8 cellular contexts compared by ENCODE assay signal in the genomic region with DNA sequence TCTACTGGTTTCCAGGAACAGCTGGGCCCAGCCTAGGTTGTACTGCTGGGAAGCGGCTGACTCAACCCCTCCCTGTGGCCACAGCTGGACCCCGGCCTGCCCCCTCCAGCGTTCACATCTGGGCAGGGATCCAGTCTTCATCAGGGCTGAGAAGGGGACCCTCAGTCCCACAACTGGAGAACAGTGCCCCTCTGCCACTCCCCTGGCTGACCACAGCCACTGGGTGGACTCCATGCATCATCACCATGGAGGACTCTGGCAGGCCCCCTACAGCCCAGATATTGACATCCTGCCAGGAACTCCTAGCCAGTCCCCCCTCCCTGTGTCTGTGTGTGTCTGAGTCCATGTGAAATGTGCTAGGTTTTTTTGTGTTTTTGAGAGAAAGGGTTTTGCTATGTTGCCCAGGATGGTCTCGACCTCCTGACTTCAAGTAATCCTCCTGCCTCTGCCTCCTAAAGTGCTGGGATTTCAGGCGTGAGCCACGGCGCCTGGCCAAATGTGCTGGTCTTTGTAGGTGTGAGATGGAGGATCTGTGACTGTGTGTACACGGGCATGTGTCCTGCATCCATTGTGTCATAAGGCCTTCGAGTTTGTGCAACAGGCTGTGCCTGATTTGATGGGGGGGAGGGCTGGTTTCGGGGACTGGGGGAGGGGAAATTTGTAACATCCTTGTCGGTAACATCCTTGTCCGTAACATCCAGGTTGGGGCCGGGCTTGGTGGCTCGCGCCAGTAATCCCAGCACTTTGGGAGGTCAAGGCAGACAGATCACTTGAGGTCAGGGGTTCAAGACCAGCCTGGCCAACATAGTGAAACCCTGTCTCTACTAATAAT. TPM values are rescaled to one million over a fixed set of nuclear protein-coding genes. Genes with fewer than 3 reads are reported as not detected.
DNase-seq lines count a peak whose midpoint lies in the region; ATAC-seq and FAIRE-seq lines count a peak whose summit lies in the region.

No MANE protein-coding gene starts in this region.

- H3K4me1 ChIP-seq in small intestine (ENCODE audit: control insufficient read depth in 2 of 2, insufficient read depth in 1 of 2, low read depth in 1 of 2, low read length in 1 of 2) = peaks cover 9 to 10% of the 10 kb centered on the region in 2 donors

- H3K27me3 ChIP-seq in small intestine (ENCODE audit: control insufficient read depth in 2 of 2, insufficient read depth in 2 of 2, low read length in 2 of 2) = no peaks in the 10 kb centered on the region

- H3K9me3 ChIP-seq in small intestine (ENCODE audit: control insufficient read depth, low read depth) = no peaks in the 10 kb centered on the region

- peak overlapping the region; percentile 35 to 89 for H3K27ac ChIP-seq in small intestine (ENCODE audit: low read depth in 1 of 2, low read length in 1 of 2)

- no peaks in the 10 kb centered on the region for H3K36me3 Mint-ChIP-seq in activated naive CD8-positive, alpha-beta T cell treated with anti-CD3 and anti-CD28 coated beads, Interleukin-2, amount 50 U/mL, for 24 hours (ENCODE audit: low read depth)

- peak overlapping the region; percentile 85 for H3K27ac Mint-ChIP-seq in activated naive CD8-positive, alpha-beta T cell treated with anti-CD3 and anti-CD28 coated beads, Interleukin-2, amount 50 U/mL, for 24 hours

- no peaks in the 10 kb centered on the region for H3K9me3 Mint-ChIP-seq in activated naive CD8-positive, alpha-beta T cell treated with anti-CD3 and anti-CD28 coated beads, Interleukin-2, amount 50 U/mL, for 24 hours

- H3K36me3 ChIP-seq in small intestine (ENCODE audit: control insufficient read depth in 2 of 2, insufficient read depth in 2 of 2, low read length in 2 of 2) = no peaks in the 10 kb centered on the region

- no peak for FAIRE-seq in small intestine (lab: Jason Lieb, UNC)

- H3K4me3 ChIP-seq in small intestine (ENCODE audit: low read depth in 1 of 2, low read length in 2 of 2) = no peak overlapping the region

- DNase-seq in GF-D8 (lab: John Stamatoyannopoulos, UW) (peak; percentile 19), NCI-H1092 (lab: John Stamatoyannopoulos, UW) (peak; percentile 69), hepatic stellate cell (ENCODE audit: low spot score) (peak; percentile 73), small intestine (no peak), DMS153 treated with DMSO at 0.1 percent for 48 hours (lab: John Stamatoyannopoulos, UW; ENCODE audit: unreplicated experiment) (no peak)
- no peak for DNase-seq in activated naive CD8-positive, alpha-beta T cell treated with anti-CD3 and anti-CD28 coated beads, Interleukin-2, amount 50 U/mL, for 24 hours

- 57 to 72% (median 70%) methylated on average over 15 of the region's 15 CpGs for WGBS in small intestine, 3 donors

- H3K27me3 Mint-ChIP-seq in activated naive CD8-positive, alpha-beta T cell treated with anti-CD3 and anti-CD28 coated beads, Interleukin-2, amount 50 U/mL, for 24 hours = no peaks in the 10 kb centered on the region

- H3K4me3 Mint-ChIP-seq in activated naive CD8-positive, alpha-beta T cell treated with anti-CD3 and anti-CD28 coated beads, Interleukin-2, amount 50 U/mL, for 24 hours = peak overlapping the region; percentile 84

- no peak for ATAC-seq in activated naive CD8-positive, alpha-beta T cell treated with anti-CD3 and anti-CD28 coated beads, Interleukin-2, amount 50 U/mL, for 24 hours
- ATAC-seq in GM19324 (IDR thresholded peaks at IDR 0.05; ENCODE audit: low FRiP score, unreplicated experiment) = no peak
- ATAC-seq in GM21367 (IDR thresholded peaks at IDR 0.05; ENCODE audit: unreplicated experiment) = no peak

- peaks cover 51% of the 10 kb centered on the region for H3K4me1 Mint-ChIP-seq in activated naive CD8-positive, alpha-beta T cell treated with anti-CD3 and anti-CD28 coated beads, Interleukin-2, amount 50 U/mL, for 24 hours

RNA-seq across cellular contexts. Expression of gene HOOK2, which starts 4.0 kb away (rescaled TPM):
- 100 to 1,000 TPM in 2 of 3 donors, 10 to 100 TPM in 1; 61.8 to 206 (median 134) TPM for polyA plus RNA-seq in small intestine

RNA-seq across cellular contexts. Expression of gene JUNB, which starts 11.9 kb away (rescaled TPM):
- polyA plus RNA-seq in small intestine = 100 to 1,000 TPM in 1 of 3 donors, 10 to 100 TPM in 2; 44.7 to 214 (median 54.6) TPM

RNA-seq across cellular contexts. Expression of gene PRDX2, which starts 22.2 kb away (rescaled TPM):
- 100 to 1,000 TPM; 390 to 523 (median 442) TPM for polyA plus RNA-seq in small intestine

RNA-seq across cellular contexts. Expression of gene THSD8, which starts 22.5 kb away (rescaled TPM):
- 1 to 10 TPM in 2 of 3 donors, not detected in 1; 3.1 to 4.0 TPM for polyA plus RNA-seq in small intestine

RNA-seq across cellular contexts. Expression of gene RNASEH2A, which starts 27.0 kb away (rescaled TPM):
- polyA plus RNA-seq in small intestine = 10 to 100 TPM in 1 of 3 donors, 1 to 10 TPM in 2; 3.1 to 22.3 (median 7.0) TPM

Comparison
In these comparisons a context has a peak if more than half of its experiments do, and no peak if none do; other contexts are left out.
1. DNase-seq: peak in GF-D8 (single experiment), NCI-H1092 (single experiment) and hepatic stellate cell (single experiment); none in activated naive CD8-positive, alpha-beta T cell treated with anti-CD3 and anti-CD28 coated beads, Interleukin-2, amount 50 U/mL, for 24 hours (single experiment), small intestine (single experiment) and DMS153 treated with DMSO at 0.1 percent for 48 hours (single experiment).